21 cellular contexts compared by ENCODE assay signal in genomic region chr16:57594531-57595031, GRCh38. TPM values are rescaled to one million over a fixed set of nuclear protein-coding genes. Genes with fewer than 3 reads are reported as not detected.
"Had no signal": no experiment of that assay in that cellular context is flagged by ENCODE, and none has a peak within 500 bp of the region (broad histone marks: within the 10 kb centered on the region; RNA-seq: fewer than 3 reads in every experiment).

No MANE protein-coding gene starts in this region.

- H3K4me3 Mint-ChIP-seq: activated B cell treated with CpG ODN at 0.5 μM for 24 hours; activated CD4-positive, alpha-beta T cell treated with anti-CD3 and anti-CD28 coated beads, Interleukin-2, amount 10 ng/mL, durations not matched to agents 24 days and 14 days; brain; T-helper 2 cell treated with Interferon-gamma antibody and Interleukin-4, amounts not matched to agents 5 μg/mL and 100 μg/mL, for 36 hours had no signal

- H3K27ac ChIP-seq: coronary artery, foreskin keratinocyte, psoas muscle, right lobe of liver, stomach, testis had no signal

- H3K27me3 ChIP-seq: foreskin keratinocyte, right lobe of liver, stomach, testis had no signal

- H3K4me1 ChIP-seq: psoas muscle, right lobe of liver, testis had no signal

- H3K27ac Mint-ChIP-seq: activated B cell treated with CpG ODN at 0.5 μM for 24 hours; activated CD4-positive, alpha-beta T cell treated with anti-CD3 and anti-CD28 coated beads, Interleukin-2, amount 10 ng/mL, durations not matched to agents 24 days and 14 days; activated T-helper 2 cell treated with anti-CD3 and anti-CD28 coated beads, Interferon-gamma antibody, Interleukin-2, Interleukin-4, amounts not matched to agents 10 μg/mL and 5 μg/mL and 100 μg/mL, durations not matched to agents 14 hours and 24 hours and 36 hours; brain; T-helper 2 cell treated with Interferon-gamma antibody and Interleukin-4, amounts not matched to agents 5 μg/mL and 100 μg/mL, for 36 hours had no signal

- H3K27me3 Mint-ChIP-seq: activated CD4-positive, alpha-beta T cell treated with anti-CD3 and anti-CD28 coated beads, Interleukin-2, amount 10 ng/mL, durations not matched to agents 24 days and 14 days had no signal

- H3K4me2 ChIP-seq: smooth muscle cell had no signal

- ATAC-seq: activated naive CD4-positive, alpha-beta T cell treated with anti-CD3 and anti-CD28 coated beads, Interleukin-2, amount 50 U/mL, for 72 hours; foreskin keratinocyte; psoas muscle; right lobe of liver had no signal

- H3K36me3 ChIP-seq: right lobe of liver, stomach had no signal

- DNase-seq: activated B cell treated with CpG ODN at 0.5 μM for 24 hours; activated CD4-positive, alpha-beta T cell treated with anti-CD3 and anti-CD28 coated beads, Interleukin-2, amount 10 ng/mL, durations not matched to agents 24 days and 14 days; central memory CD4-positive, alpha-beta T cell; foreskin keratinocyte; glutamatergic neuron; hypothalamus; kidney glomerular epithelial cell; mesenchymal stem cell; psoas muscle; right lobe of liver; stomach; SW 1271; testis had no signal

- H3K36me3 Mint-ChIP-seq: brain had no signal

- H3K4me3 ChIP-seq: coronary artery, psoas muscle, right lobe of liver, smooth muscle cell, stomach, testis had no signal

- H3K9me3 ChIP-seq: right lobe of liver, testis had no signal

RNA-seq across cellular contexts. Expression of gene ADGRG5, which starts 52.1 kb away (rescaled TPM):
- total RNA-seq: foreskin keratinocyte, osteoblast, SK-MEL-5, smooth muscle cell had no signal
